Comparison of ENCODE assay signal across 9 cellular contexts in the genomic region with DNA sequence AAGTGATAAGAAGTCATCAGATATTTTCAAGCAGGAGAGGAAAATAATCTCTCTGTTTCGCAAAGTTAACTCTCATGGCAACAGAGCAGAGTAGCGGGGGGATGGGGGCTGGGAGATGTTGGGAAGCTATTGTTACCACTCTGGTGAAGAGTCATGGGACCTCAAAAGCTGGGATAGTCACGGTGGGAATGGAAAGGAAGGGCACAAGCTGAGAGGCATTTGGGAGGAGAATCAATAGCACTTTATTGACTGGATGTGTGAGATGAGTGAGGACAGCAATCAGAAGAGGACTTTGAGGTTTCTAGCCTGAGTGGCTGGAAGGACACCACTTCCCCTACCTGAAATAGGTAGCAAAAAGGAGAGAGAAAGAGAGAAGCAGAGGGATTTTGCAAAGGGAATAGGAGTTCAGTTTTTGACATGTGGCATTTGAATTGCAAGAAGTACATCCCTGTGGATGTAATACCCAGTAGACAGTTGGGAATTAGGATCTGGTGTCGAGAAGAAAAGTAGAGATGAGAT. TPM values are rescaled to one million over a fixed set of nuclear protein-coding genes. Genes with fewer than 3 reads are reported as not detected.
A peak's percentile ranks its signal among the peaks of the same experiment; 100 is the strongest.
DNase-seq lines count a peak whose midpoint lies in the region; ATAC-seq and TF ChIP-seq lines count a peak whose summit lies in the region.
"Had no signal": no experiment of that assay in that cellular context is flagged by ENCODE, and none has a peak within 500 bp of the region (broad histone marks: within the 10 kb centered on the region; RNA-seq: fewer than 3 reads in every experiment).

No MANE protein-coding gene starts in this region.

- peaks cover 64% of the 10 kb centered on the region for H3K4me1 ChIP-seq in DND-41 (ENCODE audit: insufficient read depth, low read length)
- peaks cover 58% of the 10 kb centered on the region for H3K4me1 ChIP-seq in OCI-LY7 (ENCODE audit: insufficient read depth, low read length, poor library complexity, severe bottlenecking)

- H3K36me3 ChIP-seq in DND-41 (ENCODE audit: insufficient read depth, low read length) (no peaks in the 10 kb centered on the region; the same call in 1 of the 2 replicates), OCI-LY7 (ENCODE audit: insufficient read depth, low read length) (no peaks in the 10 kb centered on the region)

- no TSS peak for BruUV-seq in OCI-LY7 (replicated peaks; lab: Mats Ljungman, UMichigan)

- TF ChIP-seq CTCF in DND-41 (IDR thresholded peaks at IDR 0.05; ENCODE audit: borderline replicate concordance, extremely low read depth, low read length, poor library complexity, severe bottlenecking) (no peak), OCI-LY7 (conservative IDR thresholded peaks at IDR 0.05; ENCODE audit: low read length) (no peak), fibroblast of pulmonary artery (IDR thresholded peaks at IDR 0.05; ENCODE audit: low read length, missing control alignments) (no peak)

- no peaks in the 10 kb centered on the region for H3K9me3 ChIP-seq in DND-41 (ENCODE audit: insufficient read depth, low read length, severe bottlenecking)
- no peaks in the 10 kb centered on the region for H3K9me3 ChIP-seq in OCI-LY7 (ENCODE audit: low read length)

- POLR2A ChIA-PET in OCI-LY7 (lab: Charles Lee) = interaction anchor here (0.6 to 3.6 kb wide), 4 partner anchors 10 to 34 kb away, joined by 3 to 88 read pairs (median 4); a partner anchor contains a TSS

- CTCF ChIA-PET in OCI-LY7 (lab: Charles Lee; ENCODE audit: unreplicated experiment) = interaction anchor here (1.1 kb wide), 2 partner anchors 25 to 27 kb away, joined by 4 read pairs; no protein-coding TSS in a partner anchor

- intact Hi-C loops in OCI-LY7 (cut with micrococcal nuclease; ENCODE audit: unreplicated experiment) = loop anchor here (5.0 to 10.0 kb wide), 3 partner anchors 37 to 362 kb away; a partner anchor contains a TSS

- H3K27me3 ChIP-seq in DND-41 (ENCODE audit: insufficient read depth, low read length, poor library complexity) = no peaks in the 10 kb centered on the region

- peak overlapping the region; percentile 78 for H3K4me2 ChIP-seq in DND-41 (ENCODE audit: insufficient read depth, low read length)
- peak overlapping the region; percentile 90 for H3K4me2 ChIP-seq in OCI-LY7 (ENCODE audit: low read length)

- peak overlapping the region; percentile 93 for H3K9ac ChIP-seq in DND-41 (ENCODE audit: low read depth, low read length)

- H3K79me2 ChIP-seq in DND-41 (ENCODE audit: insufficient read depth, low read length) = peaks cover 39% of the 10 kb centered on the region
- peaks cover 16% of the 10 kb centered on the region; the same call in 1 of the 2 replicates for H3K79me2 ChIP-seq in OCI-LY7 (ENCODE audit: insufficient read depth, low read depth, low read length)

- no peaks in the 10 kb centered on the region for H3K9me2 ChIP-seq in OCI-LY7 (ENCODE audit: insufficient read depth, low read length)

- H3K4me3 ChIP-seq in DND-41 (ENCODE audit: low read depth in 1 of 2, low read length in 2 of 2) = peak overlapping the region; percentile 38 to 75
- H3K4me3 ChIP-seq in OCI-LY7 (ENCODE audit: low read depth, low read length, poor library complexity, severe bottlenecking) = peak overlapping the region; percentile 73
- H3K4me3 ChIP-seq in fibroblast of pulmonary artery (replicated peaks; ENCODE audit: low read depth, low read length) = peak overlapping the region; percentile 61

- H4K20me1 ChIP-seq in DND-41 (ENCODE audit: insufficient read depth, low read length) (no peaks in the 10 kb centered on the region), OCI-LY7 (ENCODE audit: insufficient read depth, low read length) (no peaks in the 10 kb centered on the region)

- DNase-seq in DND-41 (no peak), OCI-LY7 (ENCODE audit: low spot score) (peak; percentile 14), fibroblast of pulmonary artery (ENCODE audit: low read depth) (no peak), pons (ENCODE audit: low spot score) (peak; percentile 81), mucosa of gallbladder (ENCODE audit: low spot score) (no peak), middle frontal gyrus (ENCODE audit: extremely low spot score, low spot score) (no peak)

- no peak for ATAC-seq in DND-41 (ENCODE audit: insufficient read depth, low read depth)
- ATAC-seq in HG02840 (IDR thresholded peaks at IDR 0.05; ENCODE audit: low FRiP score, unreplicated experiment) = no peak
- no peak for ATAC-seq in GM21423 (IDR thresholded peaks at IDR 0.05; ENCODE audit: unreplicated experiment)

- peak overlapping the region; percentile 97 for H3K27ac ChIP-seq in DND-41 (ENCODE audit: low read length)
- H3K27ac ChIP-seq in OCI-LY7 (ENCODE audit: low read depth, low read length, poor library complexity, severe bottlenecking) = peak overlapping the region; percentile 71

- peak overlapping the region; percentile 77 for H2AFZ ChIP-seq in DND-41 (ENCODE audit: low read depth, low read length)
- peak overlapping the region; percentile 82 for H2AFZ ChIP-seq in OCI-LY7 (ENCODE audit: low read length)

RNA-seq across cellular contexts. Expression of a gene that starts 27.2 kb away (rescaled TPM):
- 66.1 and 76.8 TPM in 2 replicates for total RNA-seq in OCI-LY7 (2014; rRNA removed; shearing (Covaris generic))
- total RNA-seq in OCI-LY7 (2022) (291 and 327 TPM in 2 replicates), mucosa of gallbladder (97.0 TPM)

RNA-seq across cellular contexts. Expression of a gene that starts 44.2 kb away (rescaled TPM):
- total RNA-seq in OCI-LY7 (2014; rRNA removed; shearing (Covaris generic)) = not detected in 2 replicates
- total RNA-seq in OCI-LY7 (2022) = 0.76 TPM in 1 of 2 replicates, not detected in the other
- total RNA-seq in mucosa of gallbladder = not detected
- total RNA-seq: neural crest cell had no signal

Comparison
In these comparisons a context has a peak if more than half of its experiments do, and no peak if none do; other contexts are left out.
1. DNase-seq: peak in OCI-LY7 (single experiment) and pons (single experiment); none in DND-41 (single experiment), fibroblast of pulmonary artery (single experiment), mucosa of gallbladder (single experiment) and middle frontal gyrus (single experiment).
2. Peak in every context shown above with its lines, with median percentiles within 50 percentile points of each other: H3K4me3 ChIP-seq.